20 cellular contexts compared by ENCODE assay signal in the genomic region with DNA sequence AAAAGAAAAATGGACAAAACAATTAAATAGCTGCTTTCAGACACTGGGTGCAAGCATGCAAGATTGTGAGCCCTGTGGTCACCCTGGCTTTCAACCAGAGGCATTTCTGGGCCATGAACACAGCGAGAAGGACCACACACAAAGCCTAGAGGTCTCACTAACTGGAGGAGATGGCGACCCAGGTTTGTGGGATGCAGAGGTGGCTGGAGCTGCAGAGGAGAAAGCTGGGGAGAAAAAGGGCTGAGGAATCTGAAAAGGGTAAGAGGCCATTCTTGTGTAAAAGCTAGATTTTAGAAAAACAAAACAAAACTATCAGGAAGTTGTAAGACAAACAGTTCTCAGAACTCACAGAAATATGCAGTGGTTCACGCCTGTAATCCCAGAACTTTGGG. TPM values are rescaled to one million over a fixed set of nuclear protein-coding genes. Genes with fewer than 3 reads are reported as not detected.
DNase-seq lines count a peak whose midpoint lies in the region; ATAC-seq, FAIRE-seq and TF ChIP-seq lines count a peak whose summit lies in the region.
"Had no signal": no experiment of that assay in that cellular context is flagged by ENCODE, and none has a peak within 500 bp of the region (broad histone marks: within the 10 kb centered on the region; RNA-seq: fewer than 3 reads in every experiment).

No MANE protein-coding gene starts in this region.

- H3K36me3 ChIP-seq in SJSA1, result peaks cover 25% of the 10 kb centered on the region
- H3K36me3 ChIP-seq: uterus had no signal

- no peak for TF ChIP-seq POLR2A in H54 (IDR thresholded peaks at IDR 0.05; ENCODE audit: low read depth, low read length)

- peaks cover 62% of the 10 kb centered on the region for H3K4me1 ChIP-seq in SJSA1 (replicated peaks)
- H3K4me1 ChIP-seq: Caco-2, uterus had no signal

- DNase-seq in EL (peak; percentile 29), SJSA1 (ENCODE audit: low read depth in 1 of 2, low spot score in 2 of 2) (peak; percentile 96 to 97), fibroblast of gingiva (ENCODE audit: low read depth) (peak; percentile 9), iris pigment epithelial cell (ENCODE audit: low read depth) (peak; percentile 91), H54 (ENCODE audit: insufficient read length, low spot score) (no peak)
- DNase-seq: activated CD4-positive, alpha-beta T cell treated with anti-CD3 and anti-CD28 coated beads for 48 hours; activated naive CD4-positive, alpha-beta T cell; anterior cingulate cortex; Caco-2; naive thymus-derived CD4-positive, alpha-beta T cell; NCI-H1436 treated with DMSO at 0.1 percent for 48 hours; posterior cingulate gyrus; stimulated activated CD4-positive, alpha-beta T cell treated with anti-CD3 and anti-CD28 coated beads, Interleukin-2, amount 100 ng/mL, for 48 hours; uterus had no signal

- H3K9me3 ChIP-seq in SJSA1 (replicated peaks), result no peaks in the 10 kb centered on the region
- H3K9me3 ChIP-seq: Caco-2, uterus had no signal

- no peak for ATAC-seq in HG03378 (IDR thresholded peaks at IDR 0.05; ENCODE audit: unreplicated experiment)
- ATAC-seq in HG03460 (IDR thresholded peaks at IDR 0.05; ENCODE audit: unreplicated experiment), result no peak
- ATAC-seq in GM18870 (IDR thresholded peaks at IDR 0.05; ENCODE audit: unreplicated experiment), result no peak
- ATAC-seq: HCT116; naive thymus-derived CD4-positive, alpha-beta T cell had no signal

- H3K4me3 ChIP-seq in SJSA1, result no peak overlapping the region
- H3K4me3 ChIP-seq: coronary artery, uterus had no signal

- H3K27me3 ChIP-seq in SJSA1 (replicated peaks), result no peaks in the 10 kb centered on the region
- H3K27me3 ChIP-seq: uterus had no signal

- no peak for FAIRE-seq in H54 (lab: Jason Lieb, UNC)
- FAIRE-seq: keratinocyte had no signal

- peak overlapping the region; percentile 98 for H3K27ac ChIP-seq in SJSA1
- H3K27ac ChIP-seq: coronary artery, uterus had no signal

RNA-seq across cellular contexts. Expression of gene PTPRN2, which starts 30.1 kb away (rescaled TPM):
- total RNA-seq in SJSA1 (2014; rRNA removed; shearing (Covaris generic)), result 1.2 and 2.1 TPM in 2 replicates
